ENCODE assay signal across 16 cellular contexts in the genomic region with DNA sequence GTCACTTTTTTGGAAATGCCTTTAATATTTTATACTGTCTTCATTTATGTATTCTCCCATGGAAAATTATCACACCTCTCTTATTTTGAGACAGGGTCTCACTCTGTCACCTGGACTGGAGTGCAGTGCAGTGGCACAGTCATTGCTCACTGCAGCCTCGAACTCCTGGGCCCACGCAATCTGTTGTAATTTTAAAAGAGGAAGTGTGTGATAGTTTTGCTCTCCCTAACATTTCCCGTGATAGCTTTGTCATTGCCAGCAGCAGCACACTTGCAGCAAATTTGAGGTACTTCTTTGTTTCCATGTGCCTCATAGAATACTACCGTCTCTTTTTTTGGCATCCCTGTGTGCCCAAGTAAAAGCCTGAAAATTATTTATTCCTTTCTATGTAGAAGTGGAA.
"Had no signal": no experiment of that assay in that cellular context is flagged by ENCODE, and none has a peak within 500 bp of the region (broad histone marks: within the 10 kb centered on the region; RNA-seq: fewer than 3 reads in every experiment).

No MANE protein-coding gene starts in this region.

- DNase-seq: effector memory CD4-positive, alpha-beta T cell; heart right ventricle; hypothalamus; kidney glomerular epithelial cell; mammary epithelial cell; naive thymus-derived CD4-positive, alpha-beta T cell; nephron progenitor cell; posterior cingulate gyrus; sigmoid colon; stimulated activated CD4-positive, alpha-beta T cell treated with anti-CD3 and anti-CD28 coated beads, Interleukin-2, amount 100 ng/mL, for 24 hours; stimulated activated CD4-positive, alpha-beta T cell treated with anti-CD3 and anti-CD28 coated beads, Interleukin-4, amount 100 ng/mL, for 4 hours; stimulated activated naive B cell treated with anti-CD40 and anti-IgM and Interleukin-4, amounts not matched to agents 10 μg/mL and 1 μg/mL and 100 μg/mL, for 72 hours; stimulated activated naive CD8-positive, alpha-beta T cell treated with anti-CD3 and anti-CD28 coated beads, Interleukin-15, amount 100 ng/mL, for 72 hours; substantia nigra; transverse colon had no signal

- ATAC-seq: esophagus mucosa; naive thymus-derived CD4-positive, alpha-beta T cell; stimulated activated naive B cell treated with anti-CD40 and anti-IgM and Interleukin-4, amounts not matched to agents 10 μg/mL and 1 μg/mL and 100 μg/mL, for 72 hours; stimulated activated naive CD8-positive, alpha-beta T cell treated with anti-CD3 and anti-CD28 coated beads, Interleukin-15, amount 100 ng/mL, for 72 hours had no signal
